ENCODE assay signal across 10 cellular contexts in genomic region chr10:62084434-62084833, GRCh38.
DNase-seq lines count a peak whose midpoint lies in the region; ATAC-seq and TF ChIP-seq lines count a peak whose summit lies in the region.
"Had no signal": no experiment of that assay in that cellular context is flagged by ENCODE, and none has a peak within 500 bp of the region (broad histone marks: within the 10 kb centered on the region; RNA-seq: fewer than 3 reads in every experiment).

No MANE protein-coding gene starts in this region.

- no peak overlapping the region for H3K4me3 ChIP-seq in right atrium auricular region
- H3K4me3 ChIP-seq in choroid plexus epithelial cell (ENCODE audit: low read depth, low read length): no peak overlapping the region
- no peak overlapping the region for H3K4me3 ChIP-seq in effector memory CD4-positive, alpha-beta T cell (ENCODE audit: insufficient read depth, low read depth, low read length, poor library complexity, severe bottlenecking)

- no peak overlapping the region for H3K4me3 Mint-ChIP-seq in natural killer cell treated with Interleukin-12 subunit alpha and Interleukin-12 subunit beta and Interleukin-15 and Interleukin-18, amount 100 ng/mL, for 72 hours

- peaks cover 0 to 60% of the 10 kb centered on the region in 2 donors for H3K4me1 ChIP-seq in right atrium auricular region
- peaks cover 28% of the 10 kb centered on the region for H3K4me1 ChIP-seq in effector memory CD4-positive, alpha-beta T cell (ENCODE audit: control insufficient read depth, insufficient read depth, low read length, poor library complexity, severe bottlenecking)

- peaks cover 47 to 50% of the 10 kb centered on the region in 2 donors for H3K4me1 Mint-ChIP-seq in natural killer cell treated with Interleukin-12 subunit alpha and Interleukin-12 subunit beta and Interleukin-15 and Interleukin-18, amount 100 ng/mL, for 72 hours (ENCODE audit: low read depth in 2 of 2)

- peak overlapping the region; percentile 85 to 89 for H3K27ac ChIP-seq in right atrium auricular region
- no peak overlapping the region for H3K27ac ChIP-seq in effector memory CD4-positive, alpha-beta T cell (ENCODE audit: insufficient read depth, low read length, poor library complexity, severe bottlenecking)
- H3K27ac ChIP-seq: C4-2B had no signal

- no peak for DNase-seq in right atrium auricular region (ENCODE audit: low spot score)
- no peak for DNase-seq in cardiac septum (ENCODE audit: low spot score)
- peak; percentile 33 for DNase-seq in choroid plexus epithelial cell (ENCODE audit: low read depth)
- no peak for DNase-seq in natural killer cell treated with Interleukin-12 subunit alpha and Interleukin-12 subunit beta and Interleukin-15 and Interleukin-18, amount 100 ng/mL, for 72 hours (ENCODE audit: low spot score)
- DNase-seq in ureter (ENCODE audit: low spot score): no peak
- no peak for DNase-seq in effector memory CD4-positive, alpha-beta T cell
- DNase-seq in NCI-H526 treated with DMSO at 0.1 percent for 48 hours (lab: John Stamatoyannopoulos, UW): no peak
- no peak for DNase-seq in Kasumi-1 (lab: John Stamatoyannopoulos, UW)
- DNase-seq: islet precursor cell had no signal

- no peaks in the 10 kb centered on the region for H3K27me3 ChIP-seq in right atrium auricular region
- no peaks in the 10 kb centered on the region for H3K27me3 ChIP-seq in effector memory CD4-positive, alpha-beta T cell (replicated peaks; ENCODE audit: control insufficient read depth, insufficient read depth, low read length, poor library complexity, severe bottlenecking)

- intact Hi-C loops in cardiac septum (cut with DNase I): no loop called here

- ATAC-seq in natural killer cell treated with Interleukin-12 subunit alpha and Interleukin-12 subunit beta and Interleukin-15 and Interleukin-18, amount 100 ng/mL, for 72 hours: no peak

- no peaks in the 10 kb centered on the region for H3K27me3 Mint-ChIP-seq in natural killer cell treated with Interleukin-12 subunit alpha and Interleukin-12 subunit beta and Interleukin-15 and Interleukin-18, amount 100 ng/mL, for 72 hours

- H3K9me3 Mint-ChIP-seq in natural killer cell treated with Interleukin-12 subunit alpha and Interleukin-12 subunit beta and Interleukin-15 and Interleukin-18, amount 100 ng/mL, for 72 hours: peaks cover 2% of the 10 kb centered on the region

- peaks cover 52% of the 10 kb centered on the region for H3K36me3 ChIP-seq in right atrium auricular region
- H3K36me3 ChIP-seq in effector memory CD4-positive, alpha-beta T cell (ENCODE audit: control insufficient read depth, insufficient read depth, low read length): peaks cover 27% of the 10 kb centered on the region

- no peaks in the 10 kb centered on the region for H3K9me3 ChIP-seq in right atrium auricular region
- H3K9me3 ChIP-seq in effector memory CD4-positive, alpha-beta T cell (ENCODE audit: control insufficient read depth, low read length): no peaks in the 10 kb centered on the region

- H3K36me3 Mint-ChIP-seq in natural killer cell treated with Interleukin-12 subunit alpha and Interleukin-12 subunit beta and Interleukin-15 and Interleukin-18, amount 100 ng/mL, for 72 hours: peaks cover 28% of the 10 kb centered on the region

- TF ChIP-seq CTCF in right atrium auricular region (IDR thresholded peaks at IDR 0.05) (no peak), choroid plexus epithelial cell (conservative IDR thresholded peaks at IDR 0.05; ENCODE audit: low read depth, low read length) (no peak)

- H3K27ac Mint-ChIP-seq in natural killer cell treated with Interleukin-12 subunit alpha and Interleukin-12 subunit beta and Interleukin-15 and Interleukin-18, amount 100 ng/mL, for 72 hours: peak overlapping the region; percentile 82 to 92
